ENCODE assay signal across 9 cellular contexts in the genomic region with DNA sequence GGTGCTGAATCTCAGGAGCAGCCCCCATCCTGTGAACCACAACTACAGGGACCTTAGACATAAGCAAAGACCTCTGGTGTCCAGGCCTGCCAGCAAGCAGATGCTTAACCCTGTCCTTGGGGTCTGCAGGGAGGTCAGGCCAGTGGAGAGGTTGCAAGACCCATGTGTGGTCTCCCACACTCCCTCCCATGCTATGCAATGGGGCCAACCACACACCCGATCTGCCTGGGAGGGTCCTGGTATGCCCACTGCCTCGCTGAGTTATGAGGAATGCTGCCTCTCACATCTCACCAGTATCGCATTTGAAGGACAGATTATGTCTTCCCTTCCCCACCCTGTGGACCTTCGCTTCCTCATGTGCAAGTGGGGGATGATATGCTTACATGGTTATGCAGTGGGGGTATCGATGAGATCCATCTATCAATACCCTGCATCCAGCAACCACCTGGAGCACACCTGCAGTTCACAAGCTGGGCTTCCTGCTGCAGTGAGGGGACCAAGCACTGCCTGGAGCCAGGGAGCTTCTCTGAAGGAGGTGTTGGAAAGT.
"Had no signal": no experiment of that assay in that cellular context is flagged by ENCODE, and none has a peak within 500 bp of the region (broad histone marks: within the 10 kb centered on the region; RNA-seq: fewer than 3 reads in every experiment).

No MANE protein-coding gene starts in this region.

- H3K9ac ChIP-seq: GM23248 had no signal

- H3K27ac ChIP-seq: GM23248 had no signal

- FAIRE-seq: HTR-8/SVneo, K562 had no signal

- DNase-seq: GM23248, GOT3, H9, HFFc6, IMR-90, KG1 had no signal

- ATAC-seq: HCT116, K562 had no signal

- H3K27ac Mint-ChIP-seq: H9, HFFc6 had no signal

- H3K4me1 Mint-ChIP-seq: H9 had no signal

- H3K4me3 ChIP-seq: GM23248, K562 had no signal

- H3K4me3 Mint-ChIP-seq: H9, HFFc6 had no signal
